Comparison of ENCODE assay signal across 8 cellular contexts in the genomic region with DNA sequence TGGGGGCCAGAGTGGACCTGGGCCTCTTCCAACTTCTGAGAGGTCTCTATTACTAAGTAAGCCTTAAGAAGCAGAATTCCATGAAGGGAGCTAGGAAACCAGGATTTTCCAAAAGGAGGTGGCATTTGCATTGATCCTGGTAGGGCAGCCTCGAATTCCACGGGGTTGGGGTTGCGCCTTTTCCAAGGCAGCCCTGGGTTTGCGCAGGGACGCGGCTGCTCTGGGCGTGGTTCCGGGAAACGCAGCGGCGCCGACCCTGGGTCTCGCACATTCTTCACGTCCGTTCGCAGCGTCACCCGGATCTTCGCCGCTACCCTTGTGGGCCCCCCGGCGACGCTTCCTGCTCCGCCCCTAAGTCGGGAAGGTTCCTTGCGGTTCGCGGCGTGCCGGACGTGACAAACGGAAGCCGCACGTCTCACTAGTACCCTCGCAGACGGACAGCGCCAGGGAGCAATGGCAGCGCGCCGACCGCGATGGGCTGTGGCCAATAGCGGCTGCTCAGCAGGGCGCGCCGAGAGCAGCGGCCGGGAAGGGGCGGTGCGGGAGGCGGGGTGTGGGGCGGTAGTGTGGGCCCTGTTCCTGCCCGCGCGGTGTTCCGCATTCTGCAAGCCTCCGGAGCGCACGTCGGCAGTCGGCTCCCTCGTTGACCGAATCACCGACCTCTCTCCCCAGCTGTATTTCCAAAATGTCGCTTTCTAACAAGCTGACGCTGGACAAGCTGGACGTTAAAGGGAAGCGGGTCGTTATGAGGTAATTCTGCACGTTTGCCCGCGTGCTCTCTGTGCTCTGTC. TPM values are rescaled to one million over a fixed set of nuclear protein-coding genes. Genes with fewer than 3 reads are reported as not detected.
A peak's percentile ranks its signal among the peaks of the same experiment; 100 is the strongest.
DNase-seq lines count a peak whose midpoint lies in the region; ATAC-seq lines count a peak whose summit lies in the region.

A gene (plus strand): TSS at position 593 of the 791 bp plus-strand sequence. CDS start 93 bp downstream, at position 686.

- H3K27me3 Mint-ChIP-seq in CD8-positive, alpha-beta memory T cell = peaks cover 0 to 4% of the 10 kb centered on the region in 2 donors

- peaks cover 0 to 36% (median 0%) of the 10 kb centered on the region in 3 donors for H3K36me3 Mint-ChIP-seq in CD8-positive, alpha-beta memory T cell

- peak; percentile 94 for ATAC-seq in GM19468 (IDR thresholded peaks at IDR 0.05; ENCODE audit: extremely low read depth, unreplicated experiment)

- peaks cover 40% of the 10 kb centered on the region for H3K4me1 ChIP-seq in CD8-positive, alpha-beta memory T cell (ENCODE audit: insufficient read depth, low read length)
- peaks cover 11% of the 10 kb centered on the region for H3K4me1 ChIP-seq in effector memory CD4-positive, alpha-beta T cell (ENCODE audit: control insufficient read depth, insufficient read depth, low read length, poor library complexity, severe bottlenecking)

- peak within 1 kb of the TSS; percentile 98 for H3K4me3 ChIP-seq in CD8-positive, alpha-beta memory T cell (ENCODE audit: low read length)
- H3K4me3 ChIP-seq in effector memory CD4-positive, alpha-beta T cell (ENCODE audit: insufficient read depth, low read depth, low read length, poor library complexity, severe bottlenecking) = peak within 1 kb of the TSS; percentile 81

- peaks cover 8% of the 10 kb centered on the region for H3K36me3 ChIP-seq in CD8-positive, alpha-beta memory T cell (ENCODE audit: insufficient read depth, low read length)
- no peaks in the 10 kb centered on the region for H3K36me3 ChIP-seq in effector memory CD4-positive, alpha-beta T cell (ENCODE audit: control insufficient read depth, insufficient read depth, low read length)

- DNase-seq in CD8-positive, alpha-beta memory T cell = peak; percentile 88 to 97 (median 93)
- DNase-seq in HS-5 (ENCODE audit: low read depth) (peak; percentile 82), medulla oblongata (ENCODE audit: extremely low spot score) (peak; percentile 93)
- DNase-seq in NK-92 treated with Interleukin-12 subunit alpha and Interleukin-12 subunit beta, amount 100 ng/mL, for 24 hours (lab: John Stamatoyannopoulos, UW) = peak; percentile 90
- peak; percentile 91 for DNase-seq in effector memory CD4-positive, alpha-beta T cell
- peak; percentile 81 for DNase-seq in stimulated activated CD8-positive, alpha-beta memory T cell treated with anti-CD3 and anti-CD28 coated beads, Interleukin-12 subunit alpha, Interleukin-12 subunit beta, amount 100 ng/mL, for 1 hour (ENCODE audit: low read depth)

- POLR2A ChIA-PET in CD8-positive, alpha-beta memory T cell (lab: Charles Lee) = interaction anchor here (1.0 to 1.3 kb wide), 3 partner anchors 29 to 204 kb away, joined by 4 read pairs; a partner anchor contains a TSS
- POLR2A ChIA-PET in activated CD8-positive, alpha-beta memory T cell treated with anti-CD3 and anti-CD28 coated beads for 36 hours (lab: Charles Lee) = interaction anchor here (0.6 to 1.3 kb wide), 5 partner anchors 14 to 854 kb away, joined by 3 to 6 read pairs (median 3); a partner anchor contains a TSS

- H3K27ac ChIP-seq in CD8-positive, alpha-beta memory T cell (ENCODE audit: low read depth, low read length) = peak within 1 kb of the TSS; percentile 98
- peak within 1 kb of the TSS; percentile 92 for H3K27ac ChIP-seq in effector memory CD4-positive, alpha-beta T cell (ENCODE audit: insufficient read depth, low read length, poor library complexity, severe bottlenecking)

- peaks cover 45 to 61% (median 53%) of the 10 kb centered on the region in 3 donors for H3K4me1 Mint-ChIP-seq in CD8-positive, alpha-beta memory T cell

- H3K27ac Mint-ChIP-seq in CD8-positive, alpha-beta memory T cell = peak within 1 kb of the TSS; percentile 91 to 98 (median 95)

- CTCF ChIA-PET in CD8-positive, alpha-beta memory T cell (lab: Charles Lee) = interaction anchor here (0.9 kb wide), 1 partner anchor 205 kb away, joined by 3 read pairs; a partner anchor contains a TSS
- CTCF ChIA-PET in activated CD8-positive, alpha-beta memory T cell treated with anti-CD3 and anti-CD28 coated beads for 36 hours (lab: Charles Lee) = no interaction called here

- no peaks in the 10 kb centered on the region for H3K27me3 ChIP-seq in CD8-positive, alpha-beta memory T cell (ENCODE audit: insufficient read depth, low read length, poor library complexity, severe bottlenecking)
- no peaks in the 10 kb centered on the region for H3K27me3 ChIP-seq in effector memory CD4-positive, alpha-beta T cell (replicated peaks; ENCODE audit: control insufficient read depth, insufficient read depth, low read length, poor library complexity, severe bottlenecking)

- H3K4me3 Mint-ChIP-seq in CD8-positive, alpha-beta memory T cell = peak within 1 kb of the TSS; percentile 87 to 97 (median 90)

- no peaks in the 10 kb centered on the region for H3K9me3 Mint-ChIP-seq in CD8-positive, alpha-beta memory T cell

- H3K9me3 ChIP-seq in CD8-positive, alpha-beta memory T cell (ENCODE audit: low read length) = no peaks in the 10 kb centered on the region
- H3K9me3 ChIP-seq in effector memory CD4-positive, alpha-beta T cell (ENCODE audit: control insufficient read depth, low read length) = no peaks in the 10 kb centered on the region

RNA-seq across cellular contexts. Expression of the gene that starts here (rescaled TPM):
- 100 to 1,000 TPM; 665 to 680 TPM for total RNA-seq in CD8-positive, alpha-beta memory T cell
- 454 TPM for polyA plus RNA-seq in CD8-positive, alpha-beta memory T cell
- total RNA-seq in activated CD8-positive, alpha-beta memory T cell treated with anti-CD3 and anti-CD28 coated beads for 36 hours = 1,000 to 10,000 TPM; 1,080 to 1,092 TPM

Comparison
In these comparisons a context has a peak if more than half of its experiments do, and no peak if none do; other contexts are left out.
1. Peak in every context shown above with its lines: DNase-seq, ATAC-seq, H3K4me3 ChIP-seq and H3K27ac ChIP-seq.